Comparison of ENCODE assay signal across 19 cellular contexts in the genomic region with DNA sequence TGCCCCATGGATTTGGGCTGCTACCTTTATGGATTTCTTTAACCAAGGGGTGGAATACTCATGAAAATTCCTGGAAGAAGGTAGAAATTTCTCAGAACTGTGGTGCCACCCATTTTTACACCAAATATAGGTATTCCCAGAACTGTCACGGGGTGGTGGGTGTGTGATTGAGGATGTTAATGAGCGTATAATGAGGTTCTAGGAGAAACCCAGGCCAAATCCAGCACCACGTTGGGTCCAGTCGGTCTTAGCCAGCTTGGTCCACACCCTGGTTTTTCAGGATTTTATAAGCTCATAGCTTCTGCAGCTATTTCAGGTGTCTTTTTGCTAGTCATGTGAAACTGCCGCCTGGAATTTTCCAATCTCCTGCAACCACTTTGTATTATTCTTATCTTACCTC.
A peak's percentile ranks its signal among the peaks of the same experiment; 100 is the strongest.
DNase-seq lines count a peak whose midpoint lies in the region; ATAC-seq, FAIRE-seq and TF ChIP-seq lines count a peak whose summit lies in the region.
"Had no signal": no experiment of that assay in that cellular context is flagged by ENCODE, and none has a peak within 500 bp of the region (broad histone marks: within the 10 kb centered on the region; RNA-seq: fewer than 3 reads in every experiment).

No MANE protein-coding gene starts in this region.

- no peak for FAIRE-seq in K562 (lab: Jason Lieb, UNC)
- FAIRE-seq in H1 (lab: Jason Lieb, UNC), result no peak
- FAIRE-seq: A549, G401.6, GM12892 had no signal

- TF ChIP-seq RAD21 in K562 (CRISPR knock-in tag; conservative IDR thresholded peaks at IDR 0.05 in 1 of 2, IDR thresholded peaks at IDR 0.05 in 1 of 2) (no peak), H1 (IDR thresholded peaks at IDR 0.05 in 1 of 2, conservative IDR thresholded peaks at IDR 0.05 in 1 of 2; ENCODE audit: low read depth in 2 of 2, low read length in 2 of 2) (no peak)

- H3K4me1 ChIP-seq in K562 (replicated peaks in 1 of 2; ENCODE audit: control insufficient read depth in 2 of 2, insufficient read depth in 2 of 2, low read length in 2 of 2), result no peaks in the 10 kb centered on the region
- H3K4me1 ChIP-seq in H1 (replicated peaks in 1 of 4; ENCODE audit: control insufficient read depth in 3 of 4, insufficient read depth in 4 of 4, low read length in 3 of 4), result peaks cover 7 to 32% (median 21%) of the 10 kb centered on the region in 4 experiments
- peaks cover 50 to 64% of the 10 kb centered on the region in 2 donors for H3K4me1 ChIP-seq in thyroid gland

- peaks cover 8% of the 10 kb centered on the region; the same call in 1 of the 2 replicates for H3K23me2 ChIP-seq in H1 (ENCODE audit: low read depth, low read length)

- H3K4me3 ChIP-seq in K562, result no peak overlapping the region
- no peak overlapping the region for H3K4me3 ChIP-seq in H1 (ENCODE audit: extremely low read depth in 1 of 4, insufficient read depth in 2 of 4, low read depth in 3 of 4, low read length in 4 of 4)
- no peak overlapping the region for H3K4me3 ChIP-seq in thyroid gland (replicated peaks in 1 of 3)
- H3K4me3 ChIP-seq: A549 had no signal

- H4K8ac ChIP-seq in H1 (ENCODE audit: extremely low read depth, insufficient read depth, low read length), result no peak overlapping the region

- H2AK5ac ChIP-seq in H1 (ENCODE audit: low read depth, low read length), result no peak overlapping the region

- no peak for ATAC-seq in K562

- peak overlapping the region; percentile 70 for H4K91ac ChIP-seq in H1 (replicated peaks; ENCODE audit: insufficient read length, low read length)

- TF ChIP-seq POLR2A in K562 (conservative IDR thresholded peaks at IDR 0.05) (no peak), H1 (IDR thresholded peaks at IDR 0.05; ENCODE audit: control extremely low read depth in 1 of 2, low read depth in 2 of 2, low read length in 2 of 2) (no peak), thyroid gland (IDR thresholded peaks at IDR 0.05) (no peak)

- H4K20me1 ChIP-seq in K562 (replicated peaks; ENCODE audit: control insufficient read depth, insufficient read depth, low read length) (no peaks in the 10 kb centered on the region), H1 (replicated peaks in 1 of 2; ENCODE audit: control insufficient read depth in 1 of 2, insufficient read depth in 2 of 2, low read length in 2 of 2) (peaks cover 0 to 4% of the 10 kb centered on the region in 2 experiments)

- H3K36me3 ChIP-seq in K562 (ENCODE audit: control insufficient read depth, insufficient read depth, low read length) (no peaks in the 10 kb centered on the region), H1 (ENCODE audit: control insufficient read depth in 2 of 4, insufficient read depth in 4 of 4, low read length in 3 of 4) (no peaks in the 10 kb centered on the region), thyroid gland (no peaks in the 10 kb centered on the region)

- H2BK12ac ChIP-seq in H1 (ENCODE audit: low read depth, low read length), result peak overlapping the region; percentile 51

- CTCF ChIA-PET in K562 (lab: Yijun Ruan, JAX; ENCODE audit: low intra/inter-chr PET ratio), result no interaction called here
- CTCF ChIA-PET in H1 (lab: Charles Lee; ENCODE audit: partially characterized antibody), result interaction anchor here (0.8 to 1.8 kb wide), 2 partner anchors 14 to 16 kb away, joined by 3 to 5 read pairs; no protein-coding TSS in a partner anchor

- H3K4ac ChIP-seq in H1 (replicated peaks; ENCODE audit: insufficient read length, low read depth, low read length), result no peak overlapping the region

- no peaks in the 10 kb centered on the region for H3K9me3 ChIP-seq in K562 (replicated peaks; ENCODE audit: control insufficient read depth, insufficient read depth, low read depth, low read length)
- H3K9me3 ChIP-seq in H1 (ENCODE audit: insufficient read depth in 2 of 2, low read depth in 1 of 2, low read length in 1 of 2), result no peaks in the 10 kb centered on the region
- no peaks in the 10 kb centered on the region for H3K9me3 ChIP-seq in thyroid gland
- H3K9me3 ChIP-seq: A549 had no signal

- POLR2A ChIA-PET in K562 (lab: Yijun Ruan, JAX) (no interaction called here), H1 (lab: Charles Lee; ENCODE audit: partially characterized antibody) (no interaction called here)

- DNase-seq in K562 (ENCODE audit: extremely low read depth in 1 of 4, low spot score in 3 of 4), result peak in 1 of 4 experiments; percentile 20
- DNase-seq in H1 (ENCODE audit: low read depth in 1 of 2, low spot score in 2 of 2), result no peak
- DNase-seq in occipital lobe (lab: John Stamatoyannopoulos, UW), result peak; percentile 9
- DNase-seq in thyroid gland, result peak in 1 of 2 donors; percentile 15
- no peak for DNase-seq in dermis blood vessel endothelial cell
- DNase-seq in ACHN, result no peak
- DNase-seq in NCI-H1930 (lab: John Stamatoyannopoulos, UW), result no peak
- DNase-seq: 8988T; C1 segment of cervical spinal cord; Calu3; CD4-positive, alpha-beta memory T cell; COR-L47; DND-41; GOT3; H7; HCEC 1CT had no signal

- TF ChIP-seq CTCF in K562 (IDR thresholded peaks at IDR 0.05 in 2 of 3, conservative IDR thresholded peaks at IDR 0.05 in 1 of 3; ENCODE audit: insufficient read depth in 2 of 3, low read depth in 1 of 3, low read length in 3 of 3), result no peak
- TF ChIP-seq CTCF in H1 (IDR thresholded peaks at IDR 0.05; ENCODE audit: control extremely low read depth in 1 of 3, insufficient read depth in 1 of 3, low read depth in 1 of 3, low read length in 3 of 3), result no peak
- TF ChIP-seq CTCF in thyroid gland (IDR thresholded peaks at IDR 0.05), result no peak

- no peak overlapping the region for H3K27ac ChIP-seq in K562 (ENCODE audit: extremely low read depth, low read depth, low read length)
- no peak overlapping the region for H3K27ac ChIP-seq in H1 (ENCODE audit: low read depth, low read length)
- H3K27ac ChIP-seq in thyroid gland, result peak overlapping the region; percentile 77 to 95 (median 90)
- H3K27ac ChIP-seq: A549 had no signal

- no peak overlapping the region for H2BK15ac ChIP-seq in H1 (ENCODE audit: low read length)

- H4K5ac ChIP-seq in H1 (ENCODE audit: insufficient read length, low read depth, low read length), result no peak overlapping the region

- H3K79me1 ChIP-seq in H1 (ENCODE audit: low read depth, low read length), result no peaks in the 10 kb centered on the region

- H3K4me2 ChIP-seq in K562 (ENCODE audit: insufficient read depth, low read length) (no peak overlapping the region), H1 (ENCODE audit: insufficient read depth in 1 of 2, low read depth in 2 of 2, low read length in 2 of 2) (no peak overlapping the region)
- H3K4me2 ChIP-seq: A549 had no signal

- 0% methylated on average over 5 of the region's 5 CpGs for WGBS in K562 (ENCODE audit: insufficient coverage, low coverage, missing lambda C conversion rate)
- 93% methylated on average over 5 of the region's 5 CpGs; no CpG with 5 or more reads in 1 of the 2 experiments for WGBS in H1 (ENCODE audit: extremely low coverage in 1 of 2, insufficient coverage in 1 of 2, insufficient read length in 1 of 2, insufficient replicate concordance in 2 of 2, low coverage in 1 of 2, low lambda C conversion rate in 2 of 2, missing lambda C conversion rate in 1 of 2), 2 experiments
- 60 to 85% methylated on average over 5 of the region's 5 CpGs for WGBS in thyroid gland, 2 donors

- H2BK120ac ChIP-seq in H1 (replicated peaks; ENCODE audit: low read depth, low read length), result no peak overlapping the region

- no peak overlapping the region for H3K14ac ChIP-seq in H1 (ENCODE audit: insufficient read length)

- no peak overlapping the region for H3K56ac ChIP-seq in H1 (replicated peaks; ENCODE audit: insufficient read length, low read depth, low read length)

- H2BK5ac ChIP-seq in H1 (ENCODE audit: low read depth, low read length), result no peak overlapping the region

- intact Hi-C loops in K562 (cut with micrococcal nuclease), result no loop called here
- intact Hi-C loops in thyroid gland (cut with DNase I), result no loop called here

- H3K9ac ChIP-seq in K562 (ENCODE audit: insufficient read depth in 1 of 2, low read depth in 2 of 2, low read length in 2 of 2), result no peak overlapping the region
- no peak overlapping the region for H3K9ac ChIP-seq in H1 (replicated peaks in 1 of 4; ENCODE audit: extremely low read depth in 1 of 4, low read depth in 3 of 4, low read length in 3 of 4)

- H3K23ac ChIP-seq in H1 (ENCODE audit: insufficient read length), result no peak overlapping the region

- no peak overlapping the region for H3K18ac ChIP-seq in H1 (ENCODE audit: extremely low read depth, low read length)

- no peaks in the 10 kb centered on the region for H3K79me2 ChIP-seq in K562 (ENCODE audit: control insufficient read depth, insufficient read depth, low read length)
- no peaks in the 10 kb centered on the region for H3K79me2 ChIP-seq in H1 (ENCODE audit: control insufficient read depth in 1 of 2, insufficient read depth in 2 of 2, low read length in 2 of 2)

- H2AFZ ChIP-seq in K562 (ENCODE audit: low read depth, low read length), result no peak overlapping the region
- H2AFZ ChIP-seq in H1 (ENCODE audit: low read length), result no peak overlapping the region

- TF ChIP-seq EP300 in K562 (IDR thresholded peaks at IDR 0.05; ENCODE audit: low read length) (no peak), H1 (IDR thresholded peaks at IDR 0.05; ENCODE audit: borderline replicate concordance in 1 of 2, low read depth in 2 of 2, low read length in 2 of 2) (no peak)

- no TSS peak for BruUV-seq in K562 (replicated peaks; lab: Mats Ljungman, UMichigan)

- in situ Hi-C loops in K562 (cut with MboI), result no loop called here
- in situ Hi-C loops in ACHN (cut with HindIII; ENCODE audit: low pct_ligation_motif_present, low pct_unique_long_range_greater_than_20kb, low sequenced_read_pairs), result no loop called here

- H3K27me3 ChIP-seq in K562 (ENCODE audit: control insufficient read depth in 2 of 2, insufficient read depth in 2 of 2, low read length in 2 of 2), result peaks cover 13 to 33% of the 10 kb centered on the region in 2 experiments; a peak in 4 of 5 replicates
- no peaks in the 10 kb centered on the region for H3K27me3 ChIP-seq in H1 (replicated peaks in 1 of 4; ENCODE audit: control insufficient read depth in 3 of 4, extremely low read depth in 1 of 4, insufficient read depth in 3 of 4, low read length in 3 of 4)
- no peaks in the 10 kb centered on the region for H3K27me3 ChIP-seq in thyroid gland

- no peaks in the 10 kb centered on the region for H3K9me1 ChIP-seq in K562 (ENCODE audit: control insufficient read depth, insufficient read depth, low read length)

- H2BK20ac ChIP-seq in H1 (ENCODE audit: low read length), result no peak overlapping the region; the same call in 1 of the 2 replicates

TF ChIP-seq in H1, 55 proteins besides CTCF, POLR2A, EP300 and RAD21 (continues in another document):
- TF ChIP-seq RXRA (IDR thresholded peaks at IDR 0.05; ENCODE audit: insufficient read depth, low read depth, low read length), result no peak
- TF ChIP-seq RFX5 (IDR thresholded peaks at IDR 0.05; ENCODE audit: borderline replicate concordance, low read depth, low read length), result no peak
- no peak for TF ChIP-seq ZNF274 (IDR thresholded peaks at IDR 0.05; ENCODE audit: borderline replicate concordance, extremely low read depth, low read length)
- no peak for TF ChIP-seq GABPA (IDR thresholded peaks at IDR 0.05; ENCODE audit: borderline replicate concordance, insufficient read depth, low read length)
- TF ChIP-seq CBX5 (IDR thresholded peaks at IDR 0.05; ENCODE audit: low read depth, low read length), result no peak
- no peak for TF ChIP-seq RNF2 (IDR thresholded peaks at IDR 0.05; ENCODE audit: borderline replicate concordance, low read depth, low read length, missing control alignments, poor library complexity, severe bottlenecking)

Comparison
In these comparisons a context has a peak if more than half of its experiments do, and no peak if none do; other contexts are left out.
1. H3K27ac ChIP-seq: peak in thyroid gland (3 of 3); none in K562 (single experiment) and H1 (single experiment).
2. Of the 49 proteins assayed by ChIP-seq in both K562 and H1: peak only in K562: EGR1; only in H1: none; in both: none; in neither: 48.